In the genomic region with DNA sequence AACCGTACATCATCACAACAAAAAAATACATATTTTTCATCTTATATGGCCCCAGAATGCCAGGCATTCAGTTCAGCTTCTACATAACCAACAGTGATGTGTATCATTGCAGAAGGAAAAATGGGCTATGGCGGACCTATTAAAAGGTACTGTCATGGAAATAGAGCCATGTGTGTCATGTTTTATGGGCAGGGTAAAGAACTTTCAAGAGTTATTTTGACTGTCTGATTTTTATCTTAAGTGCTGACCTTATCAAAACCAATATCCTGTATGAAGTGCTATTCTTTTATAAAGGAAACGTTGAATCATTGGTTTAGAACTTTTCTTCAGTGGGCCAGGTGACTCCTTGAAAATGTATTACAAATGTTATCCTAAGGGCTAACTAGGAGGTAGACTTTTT, we compare ENCODE assay signal across 1 cellular context.
TF ChIP-seq lines count a peak whose summit lies in the region.

No MANE protein-coding gene starts in this region.

TF ChIP-seq in A549, 52 proteins besides CTCF, POLR2A, EP300 and RAD21:
- TF ChIP-seq ZSCAN20 (CRISPR knock-in tag; IDR thresholded peaks at IDR 0.05) = no peak
- TF ChIP-seq MAX (IDR thresholded peaks at IDR 0.05) = no peak
- TF ChIP-seq NR3C1 (IDR thresholded peaks at IDR 0.05) = no peak
- TF ChIP-seq HMGXB4 (CRISPR knock-in tag; IDR thresholded peaks at IDR 0.05; ENCODE audit: borderline replicate concordance) = no peak
- no peak for TF ChIP-seq KDM1A (IDR thresholded peaks at IDR 0.05; ENCODE audit: low read depth)
- TF ChIP-seq KDM5A (IDR thresholded peaks at IDR 0.05) = no peak
- TF ChIP-seq TP53 (CRISPR knock-in tag; IDR thresholded peaks at IDR 0.05) = no peak
- TF ChIP-seq NPAS2 (CRISPR knock-in tag; IDR thresholded peaks at IDR 0.05; ENCODE audit: borderline replicate concordance) = no peak
